Comparison of ENCODE assay signal across 22 cellular contexts in genomic region chr5:148214665-148215064, GRCh38. TPM values are rescaled to one million over a fixed set of nuclear protein-coding genes. Genes with fewer than 3 reads are reported as not detected.
DNase-seq lines count a peak whose midpoint lies in the region; ATAC-seq and TF ChIP-seq lines count a peak whose summit lies in the region.
"Had no signal": no experiment of that assay in that cellular context is flagged by ENCODE, and none has a peak within 500 bp of the region (broad histone marks: within the 10 kb centered on the region; RNA-seq: fewer than 3 reads in every experiment).

No MANE protein-coding gene starts in this region.

- H3K4me3 Mint-ChIP-seq in dendritic cell treated with granulocyte-macrophage colony-stimulating factor and Interleukin-4, amounts not matched to agents 40 ng/mL and 50 ng/mL, for 4 days: no peak overlapping the region
- H3K4me3 Mint-ChIP-seq: B cell; CD4-positive, alpha-beta T cell; CD8-positive, alpha-beta memory T cell; GM23338; HFFc6 had no signal

- H3K27ac Mint-ChIP-seq in dendritic cell treated with granulocyte-macrophage colony-stimulating factor and Interleukin-4, amounts not matched to agents 40 ng/mL and 50 ng/mL, for 4 days: peak overlapping the region; percentile 39
- H3K27ac Mint-ChIP-seq: B cell; CD4-positive, alpha-beta T cell; CD8-positive, alpha-beta memory T cell; GM23338; HFFc6 had no signal

- no peaks in the 10 kb centered on the region for H3K9me3 Mint-ChIP-seq in dendritic cell treated with granulocyte-macrophage colony-stimulating factor and Interleukin-4, amounts not matched to agents 40 ng/mL and 50 ng/mL, for 4 days
- H3K9me3 Mint-ChIP-seq: CD4-positive, alpha-beta T cell; GM23338 had no signal

- H3K4me1 Mint-ChIP-seq in dendritic cell treated with granulocyte-macrophage colony-stimulating factor and Interleukin-4, amounts not matched to agents 40 ng/mL and 50 ng/mL, for 4 days (ENCODE audit: low read depth): peaks cover 8% of the 10 kb centered on the region
- H3K4me1 Mint-ChIP-seq: B cell; CD8-positive, alpha-beta memory T cell; GM23338 had no signal

- H3K4me3 ChIP-seq in osteoblast (ENCODE audit: insufficient read depth, low read length): no peak overlapping the region
- H3K4me3 ChIP-seq: BLaER1, GM12878, GM23338, HAP-1 had no signal

- no peaks in the 10 kb centered on the region for H3K27me3 Mint-ChIP-seq in dendritic cell treated with granulocyte-macrophage colony-stimulating factor and Interleukin-4, amounts not matched to agents 40 ng/mL and 50 ng/mL, for 4 days
- H3K27me3 Mint-ChIP-seq: B cell had no signal

- H3K27ac ChIP-seq in osteoblast (ENCODE audit: low read depth, low read length): no peak overlapping the region
- H3K27ac ChIP-seq: 22Rv1, BLaER1, C4-2B had no signal

- H3K27me3 ChIP-seq in osteoblast (ENCODE audit: insufficient read depth, low read length): no peaks in the 10 kb centered on the region
- H3K27me3 ChIP-seq: BLaER1 had no signal

- intact Hi-C loops in dendritic cell treated with granulocyte-macrophage colony-stimulating factor and Interleukin-4, amounts not matched to agents 40 ng/mL and 50 ng/mL, for 4 days (cut with micrococcal nuclease): no loop called here

- no peak overlapping the region for H3K4me2 ChIP-seq in osteoblast (ENCODE audit: insufficient read depth, low read length)
- H3K4me2 ChIP-seq: BLaER1, GM23338 had no signal

- ATAC-seq in GM18502 (IDR thresholded peaks at IDR 0.05; ENCODE audit: poor library complexity, unreplicated experiment): no peak
- ATAC-seq: GM12878, GM23338 had no signal

- no peaks in the 10 kb centered on the region for H3K36me3 Mint-ChIP-seq in dendritic cell treated with granulocyte-macrophage colony-stimulating factor and Interleukin-4, amounts not matched to agents 40 ng/mL and 50 ng/mL, for 4 days (ENCODE audit: low read depth)
- H3K36me3 Mint-ChIP-seq: CD8-positive, alpha-beta memory T cell had no signal

- no peak for TF ChIP-seq CTCF in osteoblast (IDR thresholded peaks at IDR 0.05; ENCODE audit: extremely low read depth, low read depth, low read length)

- H4K20me1 ChIP-seq in osteoblast (ENCODE audit: insufficient read depth, low read length): no peaks in the 10 kb centered on the region
- H4K20me1 ChIP-seq: BLaER1 had no signal

- H2AFZ ChIP-seq in osteoblast (ENCODE audit: low read length): no peak overlapping the region
- H2AFZ ChIP-seq: GM23338 had no signal

- no peaks in the 10 kb centered on the region for H3K9me3 ChIP-seq in osteoblast (ENCODE audit: low read depth, low read length)
- H3K9me3 ChIP-seq: BLaER1, HAP-1 had no signal

- no peaks in the 10 kb centered on the region for H3K79me2 ChIP-seq in osteoblast (ENCODE audit: insufficient read depth, low read length)

- H3K36me3 ChIP-seq in osteoblast (ENCODE audit: insufficient read depth, low read length): no peaks in the 10 kb centered on the region
- H3K36me3 ChIP-seq: BLaER1, HAP-1 had no signal

- H3K4me1 ChIP-seq in osteoblast (ENCODE audit: insufficient read depth, low read length): no peaks in the 10 kb centered on the region
- H3K4me1 ChIP-seq: BLaER1, HAP-1 had no signal

- DNase-seq in CD1c-positive myeloid dendritic cell (ENCODE audit: extremely low spot score): peak; percentile 11
- DNase-seq in RPMI8226: peak; percentile 59
- peak; percentile 22 for DNase-seq in osteoblast (ENCODE audit: insufficient read length, low spot score, missing footprints)
- DNase-seq in GOT3 (lab: John Stamatoyannopoulos, UW): no peak
- DNase-seq in foreskin melanocyte: no peak
- no peak for DNase-seq in NCI-H1417 (lab: John Stamatoyannopoulos, UW)
- DNase-seq: CD4-positive, alpha-beta T cell; CD8-positive, alpha-beta memory T cell; DMS 273 treated with DMSO at 0.1 percent for 48 hours; DMS79; EL; GDM1; HFFc6 had no signal

RNA-seq across cellular contexts. Expression of gene SPINK6, which starts 11.8 kb away (rescaled TPM):
- total RNA-seq in osteoblast: not detected in 2 replicates
- total RNA-seq: B cell; CD4-positive, alpha-beta T cell; CD8-positive, alpha-beta memory T cell; GM12878; GM23338; HFFc6 had no signal

RNA-seq across cellular contexts. Expression of gene MARCOL, which starts 23.7 kb away (rescaled TPM):
- total RNA-seq in osteoblast: not detected in 2 replicates
- total RNA-seq: B cell; CD4-positive, alpha-beta T cell; CD8-positive, alpha-beta memory T cell; GM12878; GM23338; HFFc6 had no signal

RNA-seq across cellular contexts. Expression of gene SPINK14, which starts 46.3 kb away (rescaled TPM):
- total RNA-seq in osteoblast: not detected in 2 replicates
- total RNA-seq: B cell; CD4-positive, alpha-beta T cell; CD8-positive, alpha-beta memory T cell; GM12878; GM23338; HFFc6 had no signal

RNA-seq across cellular contexts. Expression of gene SPINK13, which starts 53.9 kb away (rescaled TPM):
- total RNA-seq in osteoblast: not detected in 2 replicates
- total RNA-seq: B cell; CD4-positive, alpha-beta T cell; CD8-positive, alpha-beta memory T cell; GM12878; GM23338; HFFc6 had no signal

Comparison
In these comparisons a context has a peak if more than half of its experiments do, and no peak if none do; other contexts are left out.
1. DNase-seq: peak in CD1c-positive myeloid dendritic cell (single experiment), RPMI8226 (single experiment) and osteoblast (single experiment); none in GOT3 (single experiment), foreskin melanocyte (single experiment) and NCI-H1417 (0 of 3).